Comparison of ENCODE assay signal across 1 cellular context in genomic region chr3:27889745-27890144, GRCh38.
TF ChIP-seq lines count a peak whose summit lies in the region.

No MANE protein-coding gene starts in this region.

TF ChIP-seq in HepG2, 621 proteins besides CTCF, POLR2A, EP300 and RAD21 (continued from another document):
- TF ChIP-seq POGK (CRISPR knock-in tag; conservative IDR thresholded peaks at IDR 0.05) = no peak
- TF ChIP-seq CREB1 (IDR thresholded peaks at IDR 0.05) = peak; percentile 55
- no peak for TF ChIP-seq CREB1 (CRISPR knock-in tag; IDR thresholded peaks at IDR 0.05)
- TF ChIP-seq MBNL3 (CRISPR knock-in tag; conservative IDR thresholded peaks at IDR 0.05) = no peak
- TF ChIP-seq PCBP2 (optimal IDR thresholded peaks at IDR 0.05; ENCODE audit: low read depth, low read length, poor library complexity, severe bottlenecking) = no peak
- no peak for TF ChIP-seq RBM39 (IDR thresholded peaks at IDR 0.05; ENCODE audit: low read depth, low read length, poor library complexity, severe bottlenecking)
- TF ChIP-seq SRSF1 (optimal IDR thresholded peaks at IDR 0.05; ENCODE audit: low read depth, low read length) = no peak
- no peak for TF ChIP-seq RXRA (CRISPR knock-in tag; IDR thresholded peaks at IDR 0.05)
